ENCODE assay signal across 1 cellular context in genomic region chrX:115958687-115959359, GRCh38.
TF ChIP-seq lines count a peak whose summit lies in the region.

No MANE protein-coding gene starts in this region.

TF ChIP-seq in H1, 55 proteins besides CTCF, POLR2A, EP300 and RAD21 (continued from another document):
- TF ChIP-seq E2F6 (IDR thresholded peaks at IDR 0.05) (no peak), BCL11A (IDR thresholded peaks at IDR 0.05; ENCODE audit: low read depth in 2 of 2, low read length in 2 of 2) (no peak), MAX (IDR thresholded peaks at IDR 0.05) (no peak), POLR2AphosphoS5 (IDR thresholded peaks at IDR 0.05; ENCODE audit: low read depth, low read length) (no peak), HDAC2 (IDR thresholded peaks at IDR 0.05; ENCODE audit: borderline replicate concordance in 1 of 2, low read depth in 2 of 2, low read length in 2 of 2) (no peak), SP4 (IDR thresholded peaks at IDR 0.05; ENCODE audit: low read length) (no peak)
